1 cellular context compared by ENCODE assay signal in the genomic region with DNA sequence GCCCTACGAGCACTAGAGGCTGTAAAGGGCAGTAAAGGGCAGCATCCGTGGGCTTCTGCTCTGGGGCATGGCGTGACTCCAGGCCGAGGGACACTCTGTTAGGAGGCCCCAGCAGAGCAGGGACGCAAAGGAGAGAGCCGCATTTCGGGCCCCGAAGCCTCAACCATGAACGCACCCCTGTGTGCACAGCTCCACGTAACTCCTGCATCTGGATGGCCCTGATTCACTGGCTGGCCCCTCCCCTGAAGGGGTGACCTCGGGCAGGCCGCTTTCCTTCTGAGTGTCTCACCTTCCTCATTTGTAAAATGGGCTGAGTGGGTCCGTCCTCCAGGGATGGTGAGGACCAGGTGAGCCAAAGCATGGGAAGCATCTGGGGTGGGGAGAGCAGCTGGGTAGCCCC.
TF ChIP-seq lines count a peak whose summit lies in the region.

No MANE protein-coding gene starts in this region.

TF ChIP-seq in GM23338, 12 proteins besides CTCF, POLR2A, EP300 and RAD21 (continued from another document):
- no peak for TF ChIP-seq ZNF462 (CRISPR knock-in tag; IDR thresholded peaks at IDR 0.05)
